ENCODE assay signal across 9 cellular contexts in the genomic region with DNA sequence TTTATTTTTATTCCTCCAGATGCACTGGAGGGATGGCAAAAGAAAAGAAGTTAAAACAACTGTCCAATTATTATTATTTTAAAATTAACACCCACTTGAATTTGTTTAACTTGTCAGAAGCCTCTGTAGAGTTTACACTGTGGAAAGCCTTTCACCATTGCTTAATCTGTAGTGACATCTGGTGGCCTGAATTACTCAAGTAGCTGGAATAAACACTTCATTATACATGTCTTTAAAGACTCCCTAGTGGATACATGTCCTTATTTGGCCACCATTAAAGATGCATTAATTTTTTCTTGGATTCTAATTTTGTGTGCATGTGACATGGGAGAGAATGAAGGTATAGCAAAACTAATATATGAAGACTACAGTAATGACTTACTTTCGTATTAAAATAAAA.
DNase-seq lines count a peak whose midpoint lies in the region; ATAC-seq and TF ChIP-seq lines count a peak whose summit lies in the region.
"Had no signal": no experiment of that assay in that cellular context is flagged by ENCODE, and none has a peak within 500 bp of the region (broad histone marks: within the 10 kb centered on the region; RNA-seq: fewer than 3 reads in every experiment).

No MANE protein-coding gene starts in this region.

- no peak for ATAC-seq in GM21423 (IDR thresholded peaks at IDR 0.05; ENCODE audit: unreplicated experiment)

- TF ChIP-seq CTCF in LNCaP clone FGC (IDR thresholded peaks at IDR 0.05; ENCODE audit: control insufficient read depth, extremely low read depth, insufficient read depth): peak; percentile 60

- peak; percentile 41 for DNase-seq in NCI-H2171 treated with DMSO at 0.1 percent for 48 hours (lab: John Stamatoyannopoulos, UW)
- DNase-seq in NCI-H2171 (lab: John Stamatoyannopoulos, UW): no peak
- peak; percentile 68 for DNase-seq in LNCaP clone FGC (ENCODE audit: low read depth)
- DNase-seq in SKM-1 (lab: John Stamatoyannopoulos, UW; ENCODE audit: unreplicated experiment): peak; percentile 6
- peak; percentile 3 for DNase-seq in iPS DF 19.7 (ENCODE audit: low read depth, low spot score)
- no peak for DNase-seq in NK-92 treated with Interleukin-12 subunit alpha and Interleukin-12 subunit beta, amount 100 ng/mL, for 24 hours (lab: John Stamatoyannopoulos, UW)
- DNase-seq in activated naive CD4-positive, alpha-beta T cell treated with Interleukin-2 at 50 U/mL for 16 hours: no peak

- H3K4me3 ChIP-seq in LNCaP clone FGC (ENCODE audit: low read depth, low read length): no peak overlapping the region
- H3K4me3 ChIP-seq: BLaER1 had no signal

Comparison
In these comparisons a context has a peak if more than half of its experiments do, and no peak if none do; other contexts are left out.
1. DNase-seq: peak in NCI-H2171 treated with DMSO at 0.1 percent for 48 hours (single experiment), LNCaP clone FGC (single experiment), SKM-1 (single experiment) and iPS DF 19.7 (single experiment); none in NCI-H2171 (single experiment), NK-92 treated with Interleukin-12 subunit alpha and Interleukin-12 subunit beta, amount 100 ng/mL, for 24 hours (single experiment) and activated naive CD4-positive, alpha-beta T cell treated with Interleukin-2 at 50 U/mL for 16 hours (single experiment).